ENCODE assay signal across 2 cellular contexts in the genomic region with DNA sequence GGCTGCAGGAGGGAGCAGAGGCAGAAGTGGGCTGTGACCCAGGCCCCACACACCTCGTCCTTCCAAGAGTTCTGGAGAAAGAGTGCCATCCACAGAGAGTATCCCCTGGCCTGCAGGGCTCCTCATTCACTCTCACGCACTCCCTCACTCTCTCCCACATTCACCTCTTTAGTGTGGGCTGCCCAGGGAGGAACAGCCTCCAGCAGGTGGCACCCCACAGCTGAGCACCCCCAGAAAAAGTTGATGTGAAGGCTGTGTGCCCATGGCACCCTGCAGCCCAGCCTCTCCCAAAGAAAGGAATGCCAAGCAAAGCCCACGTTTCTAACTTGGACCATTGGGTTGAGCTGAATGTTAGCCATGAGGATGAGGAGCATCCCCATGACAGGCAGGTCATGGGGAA.
TF ChIP-seq lines count a peak whose summit lies in the region.

No MANE protein-coding gene starts in this region.

TF ChIP-seq in HepG2, 621 proteins besides CTCF, POLR2A, EP300 and RAD21:
- TF ChIP-seq NR2F2 (IDR thresholded peaks at IDR 0.05; ENCODE audit: borderline replicate concordance, low read depth), result no peak
- TF ChIP-seq ARNTL (CRISPR knock-in tag; IDR thresholded peaks at IDR 0.05), result no peak
- no peak for TF ChIP-seq HNF4G (IDR thresholded peaks at IDR 0.05; ENCODE audit: borderline replicate concordance, low read depth, low read length)
- TF ChIP-seq HNF4G (CRISPR knock-in tag; IDR thresholded peaks at IDR 0.05; ENCODE audit: borderline replicate concordance, low read depth), result no peak
- TF ChIP-seq ZNF672 (CRISPR knock-in tag; IDR thresholded peaks at IDR 0.05), result no peak
- TF ChIP-seq KAT2B (IDR thresholded peaks at IDR 0.05; ENCODE audit: borderline replicate concordance, low read depth, low read length), result no peak
- TF ChIP-seq JUN (CRISPR knock-in tag; IDR thresholded peaks at IDR 0.05), result no peak
- no peak for TF ChIP-seq SMARCE1 (IDR thresholded peaks at IDR 0.05; ENCODE audit: borderline replicate concordance)
- TF ChIP-seq ZNF772 (CRISPR knock-in tag; IDR thresholded peaks at IDR 0.05), result no peak
- TF ChIP-seq, protein P1, sequence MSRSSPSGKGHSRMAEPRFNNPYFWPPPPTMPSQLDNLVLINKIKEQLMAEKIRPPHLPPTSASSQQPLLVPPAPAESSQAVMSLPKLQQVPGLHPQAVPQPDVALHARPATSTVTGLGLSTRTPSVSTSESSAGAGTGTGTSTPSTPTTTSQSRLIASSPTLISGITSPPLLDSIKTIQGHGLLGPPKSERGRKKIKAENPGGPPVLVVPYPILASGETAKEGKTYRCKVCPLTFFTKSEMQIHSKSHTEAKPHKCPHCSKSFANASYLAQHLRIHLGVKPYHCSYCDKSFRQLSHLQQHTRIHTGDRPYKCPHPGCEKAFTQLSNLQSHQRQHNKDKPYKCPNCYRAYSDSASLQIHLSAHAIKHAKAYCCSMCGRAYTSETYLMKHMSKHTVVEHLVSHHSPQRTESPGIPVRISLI (CRISPR knock-in tag; IDR thresholded peaks at IDR 0.05; ENCODE audit: borderline replicate concordance), result no peak
- TF ChIP-seq, protein P2, sequence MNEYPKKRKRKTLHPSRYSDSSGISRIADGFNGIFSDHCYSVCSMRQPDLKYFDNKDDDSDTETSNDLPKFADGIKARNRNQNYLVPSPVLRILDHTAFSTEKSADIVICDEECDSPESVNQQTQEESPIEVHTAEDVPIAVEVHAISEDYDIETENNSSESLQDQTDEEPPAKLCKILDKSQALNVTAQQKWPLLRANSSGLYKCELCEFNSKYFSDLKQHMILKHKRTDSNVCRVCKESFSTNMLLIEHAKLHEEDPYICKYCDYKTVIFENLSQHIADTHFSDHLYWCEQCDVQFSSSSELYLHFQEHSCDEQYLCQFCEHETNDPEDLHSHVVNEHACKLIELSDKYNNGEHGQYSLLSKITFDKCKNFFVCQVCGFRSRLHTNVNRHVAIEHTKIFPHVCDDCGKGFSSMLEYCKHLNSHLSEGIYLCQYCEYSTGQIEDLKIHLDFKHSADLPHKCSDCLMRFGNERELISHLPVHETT (CRISPR knock-in tag; conservative IDR thresholded peaks at IDR 0.05), result no peak
- TF ChIP-seq FLYWCH1 (CRISPR knock-in tag; IDR thresholded peaks at IDR 0.05), result no peak
- TF ChIP-seq ZNF547 (CRISPR knock-in tag; IDR thresholded peaks at IDR 0.05), result no peak

TF ChIP-seq in H1, 55 proteins besides CTCF, POLR2A, EP300 and RAD21:
- TF ChIP-seq, protein P3, sequence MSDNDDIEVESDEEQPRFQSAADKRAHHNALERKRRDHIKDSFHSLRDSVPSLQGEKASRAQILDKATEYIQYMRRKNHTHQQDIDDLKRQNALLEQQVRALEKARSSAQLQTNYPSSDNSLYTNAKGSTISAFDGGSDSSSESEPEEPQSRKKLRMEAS (IDR thresholded peaks at IDR 0.05), result no peak
- TF ChIP-seq JUND (IDR thresholded peaks at IDR 0.05; ENCODE audit: low read length), result no peak
- no peak for TF ChIP-seq SIRT6 (IDR thresholded peaks at IDR 0.05; ENCODE audit: low read length)
- no peak for TF ChIP-seq BCL11A (IDR thresholded peaks at IDR 0.05; ENCODE audit: low read depth in 2 of 2, low read length in 2 of 2)
- TF ChIP-seq SAP30 (IDR thresholded peaks at IDR 0.05; ENCODE audit: insufficient read depth, insufficient replicate concordance, low read length), result no peak
- TF ChIP-seq HDAC6 (IDR thresholded peaks at IDR 0.05; ENCODE audit: low read depth, low read length), result no peak
- TF ChIP-seq, protein P4, sequence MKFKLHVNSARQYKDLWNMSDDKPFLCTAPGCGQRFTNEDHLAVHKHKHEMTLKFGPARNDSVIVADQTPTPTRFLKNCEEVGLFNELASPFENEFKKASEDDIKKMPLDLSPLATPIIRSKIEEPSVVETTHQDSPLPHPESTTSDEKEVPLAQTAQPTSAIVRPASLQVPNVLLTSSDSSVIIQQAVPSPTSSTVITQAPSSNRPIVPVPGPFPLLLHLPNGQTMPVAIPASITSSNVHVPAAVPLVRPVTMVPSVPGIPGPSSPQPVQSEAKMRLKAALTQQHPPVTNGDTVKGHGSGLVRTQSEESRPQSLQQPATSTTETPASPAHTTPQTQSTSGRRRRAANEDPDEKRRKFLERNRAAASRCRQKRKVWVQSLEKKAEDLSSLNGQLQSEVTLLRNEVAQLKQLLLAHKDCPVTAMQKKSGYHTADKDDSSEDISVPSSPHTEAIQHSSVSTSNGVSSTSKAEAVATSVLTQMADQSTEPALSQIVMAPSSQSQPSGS (IDR thresholded peaks at IDR 0.05; ENCODE audit: low read length), result no peak
- no peak for TF ChIP-seq HDAC2 (IDR thresholded peaks at IDR 0.05; ENCODE audit: borderline replicate concordance in 1 of 2, low read depth in 2 of 2, low read length in 2 of 2)
